26 cellular contexts compared by ENCODE assay signal in the genomic region with DNA sequence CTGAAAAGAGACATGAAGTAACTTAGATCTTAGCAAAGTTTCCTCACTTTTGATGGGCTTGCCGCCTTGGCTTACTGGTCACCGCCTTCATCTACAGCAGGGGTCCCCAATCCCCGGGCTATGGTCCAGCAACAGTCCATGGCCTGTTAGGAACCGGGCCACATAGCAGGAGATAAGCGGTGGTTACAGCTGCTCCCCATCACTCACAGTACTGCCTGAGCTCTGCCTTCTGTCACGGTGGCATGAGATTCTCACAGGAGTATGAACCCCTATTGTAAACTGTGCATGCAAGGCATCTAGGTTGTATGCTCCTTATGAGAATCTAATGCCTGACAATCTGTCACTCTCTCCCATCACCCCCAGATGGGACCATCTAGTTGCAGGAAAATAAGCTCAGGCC.
"Had no signal": no experiment of that assay in that cellular context is flagged by ENCODE, and none has a peak within 500 bp of the region (broad histone marks: within the 10 kb centered on the region; RNA-seq: fewer than 3 reads in every experiment).

No MANE protein-coding gene starts in this region.

- H3K4me3 ChIP-seq: breast epithelium, coronary artery, dorsolateral prefrontal cortex, heart left ventricle, lower lobe of right lung, mucosa of descending colon, psoas muscle, suprapubic skin, tibial nerve had no signal

- H3K9me3 ChIP-seq: breast epithelium, heart left ventricle, lower lobe of right lung, mucosa of descending colon, psoas muscle, suprapubic skin, tibial nerve had no signal

- H2AFZ ChIP-seq: parathyroid adenoma had no signal

- H3K27ac ChIP-seq: breast epithelium, coronary artery, dorsolateral prefrontal cortex, foreskin keratinocyte, heart left ventricle, lower lobe of right lung, parathyroid adenoma, psoas muscle, suprapubic skin, tibial nerve had no signal

- H3K27me3 ChIP-seq: breast epithelium, dorsolateral prefrontal cortex, foreskin keratinocyte, suprapubic skin, tibial nerve had no signal

- H3K4me1 ChIP-seq: breast epithelium, foreskin keratinocyte, heart left ventricle, lower lobe of right lung, parathyroid adenoma, psoas muscle, suprapubic skin, tibial nerve had no signal

- DNase-seq: activated CD4-positive, alpha-beta T cell treated with anti-CD3 and anti-CD28 coated beads for 36 hours; activated CD4-positive, CD25-positive, alpha-beta regulatory T cell; activated T-cell treated with anti-CD3 and anti-CD28 coated beads, Interleukin-2, amount 50 U/mL, for 4 hours; cerebellar nuclear complex; foreskin keratinocyte; hypothalamus; kidney glomerular epithelial cell; lower lobe of right lung; mesendoderm; mucosa of descending colon; nephron progenitor cell; nucleus accumbens; psoas muscle; stimulated activated CD4-positive, alpha-beta T cell treated with anti-CD3 and anti-CD28 coated beads, Interleukin-15, amount 100 ng/mL, for 24 hours; stimulated activated CD4-positive, alpha-beta T cell treated with anti-CD3 and anti-CD28 coated beads, Interleukin-2, amount 100 ng/mL, for 24 hours; stimulated activated naive B cell treated with anti-CD40 and anti-IgM and Interleukin-4, amounts not matched to agents 10 μg/mL and 1 μg/mL and 100 μg/mL, for 72 hours had no signal

- H3K36me3 ChIP-seq: breast epithelium, heart left ventricle, lower lobe of right lung, suprapubic skin, tibial nerve had no signal

- ATAC-seq: activated CD4-positive, alpha-beta T cell treated with anti-CD3 and anti-CD28 coated beads for 36 hours; activated naive CD4-positive, alpha-beta T cell treated with anti-CD3 and anti-CD28 coated beads, Interleukin-2, amount 50 U/mL, for 72 hours; activated T-cell treated with anti-CD3 and anti-CD28 coated beads, Interleukin-2, amount 50 U/mL, for 4 hours; activated T-helper 17 cell treated with anti-CD3 and anti-CD28 coated beads, Interleukin-2, amount 50 U/mL, for 72 hours; esophagus mucosa; foreskin keratinocyte; heart left ventricle; lower lobe of right lung; mucosa of descending colon; psoas muscle; stimulated activated naive B cell treated with anti-CD40 and anti-IgM and Interleukin-4, amounts not matched to agents 10 μg/mL and 1 μg/mL and 100 μg/mL, for 72 hours had no signal
